ENCODE assay signal across 11 cellular contexts in the genomic region with DNA sequence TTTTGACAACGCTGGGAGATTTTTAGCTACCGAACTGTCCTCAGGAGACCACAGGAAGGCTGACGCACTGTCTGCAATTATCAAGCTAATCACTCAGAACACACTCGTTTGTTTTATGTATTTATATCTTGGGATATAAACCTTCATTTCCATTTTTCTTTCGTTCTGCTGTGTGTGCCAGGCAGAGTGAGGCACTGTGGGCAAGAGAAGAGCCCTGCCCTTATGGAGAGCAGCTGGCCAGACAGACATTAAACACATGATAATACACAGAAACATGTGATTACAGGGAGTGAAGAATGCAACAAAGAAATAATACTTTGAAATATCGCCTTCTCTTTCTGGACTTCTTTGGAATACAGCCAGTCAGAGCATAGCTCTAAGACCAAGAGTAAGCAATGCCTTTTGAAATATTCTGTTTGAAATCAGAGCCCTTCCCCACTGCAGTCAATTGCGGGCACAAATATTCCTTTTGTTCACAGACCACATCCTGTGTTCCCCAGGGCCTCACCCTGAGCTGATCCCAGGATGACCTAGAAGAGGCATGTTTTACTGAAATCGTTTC.
DNase-seq lines count a peak whose midpoint lies in the region; ATAC-seq and TF ChIP-seq lines count a peak whose summit lies in the region.
"Had no signal": no experiment of that assay in that cellular context is flagged by ENCODE, and none has a peak within 500 bp of the region (broad histone marks: within the 10 kb centered on the region; RNA-seq: fewer than 3 reads in every experiment).

No MANE protein-coding gene starts in this region.

- no peak for ATAC-seq in stimulated activated naive CD8-positive, alpha-beta T cell treated with anti-CD3 and anti-CD28 coated beads, Interleukin-15, Interleukin-2, amounts not matched to agents 100 U/mL and 50 U/mL, for 24 hours

- no peaks in the 10 kb centered on the region for H3K36me3 ChIP-seq in brain microvascular endothelial cell (replicated peaks)
- H3K36me3 ChIP-seq: thyroid gland had no signal

- TF ChIP-seq CTCF in AG10803 (conservative IDR thresholded peaks at IDR 0.05; ENCODE audit: low read length) = no peak
- no peak for TF ChIP-seq CTCF in brain microvascular endothelial cell (IDR thresholded peaks at IDR 0.05; ENCODE audit: low read depth, low read length, missing control alignments)
- no peak for TF ChIP-seq CTCF in mesothelial cell of epicardium (IDR thresholded peaks at IDR 0.05; ENCODE audit: unreplicated experiment)

- peaks cover 4% of the 10 kb centered on the region for H3K9me3 Mint-ChIP-seq in mesothelial cell of epicardium

- H3K4me1 Mint-ChIP-seq in mesothelial cell of epicardium = peaks cover 83% of the 10 kb centered on the region

- no peaks in the 10 kb centered on the region for H3K27me3 ChIP-seq in brain microvascular endothelial cell (replicated peaks)
- H3K27me3 ChIP-seq: thyroid gland had no signal

- peak overlapping the region; percentile 26 for H3K4me3 ChIP-seq in AG10803 (ENCODE audit: low read length)
- peak overlapping the region; percentile 31 for H3K4me3 ChIP-seq in brain microvascular endothelial cell (ENCODE audit: low read depth, low read length)
- H3K4me3 ChIP-seq: thyroid gland had no signal

- H3K36me3 Mint-ChIP-seq in mesothelial cell of epicardium = no peaks in the 10 kb centered on the region

- peak overlapping the region; percentile 71 for H3K27ac ChIP-seq in brain microvascular endothelial cell

- peak overlapping the region; percentile 44 for H3K4me3 Mint-ChIP-seq in mesothelial cell of epicardium

- DNase-seq in AG10803 (ENCODE audit: low read depth) = peak; percentile 92
- peak; percentile 74 for DNase-seq in HS-5 (ENCODE audit: low read depth)
- DNase-seq in brain microvascular endothelial cell = peak; percentile 75
- no peak for DNase-seq in mesothelial cell of epicardium (ENCODE audit: low spot score in 2 of 2, unreplicated experiment in 2 of 2)
- DNase-seq in hypothalamus (lab: John Stamatoyannopoulos, UW) = no peak
- DNase-seq in activated naive CD4-positive, alpha-beta T cell treated with Interleukin-2 at 50 U/mL for 16 hours = no peak
- no peak for DNase-seq in HUDEP-2 (lab: John Stamatoyannopoulos, UW; ENCODE audit: unreplicated experiment in 76 of 76)
- no peak for DNase-seq in stimulated activated naive CD8-positive, alpha-beta T cell treated with anti-CD3 and anti-CD28 coated beads, Interleukin-15, Interleukin-2, amounts not matched to agents 100 U/mL and 50 U/mL, for 24 hours
- DNase-seq: activated CD4-positive, alpha-beta T cell treated with anti-CD3 and anti-CD28 coated beads for 48 hours; effector CD4-positive, alpha-beta T cell; thyroid gland had no signal

- H3K27me3 Mint-ChIP-seq in mesothelial cell of epicardium (ENCODE audit: low read depth) = peaks cover 19% of the 10 kb centered on the region

- in situ Hi-C loops in brain microvascular endothelial cell (cut with HindIII; ENCODE audit: low pct_ligation_motif_present, low sequenced_read_pairs) = no loop called here

- H3K27ac Mint-ChIP-seq in mesothelial cell of epicardium = peak overlapping the region; percentile 94

Comparison
In these comparisons a context has a peak if more than half of its experiments do, and no peak if none do; other contexts are left out.
1. DNase-seq: peak in AG10803 (single experiment), HS-5 (single experiment) and brain microvascular endothelial cell (single experiment); none in mesothelial cell of epicardium (0 of 2), hypothalamus (0 of 51), activated naive CD4-positive, alpha-beta T cell treated with Interleukin-2 at 50 U/mL for 16 hours (single experiment), HUDEP-2 (0 of 76) and stimulated activated naive CD8-positive, alpha-beta T cell treated with anti-CD3 and anti-CD28 coated beads, Interleukin-15, Interleukin-2, amounts not matched to agents 100 U/mL and 50 U/mL, for 24 hours (single experiment).